Comparison of ENCODE assay signal across 10 cellular contexts in genomic region chr3:63295356-63295755, GRCh38. TPM values are rescaled to one million over a fixed set of nuclear protein-coding genes. Genes with fewer than 3 reads are reported as not detected.
"Had no signal": no experiment of that assay in that cellular context is flagged by ENCODE, and none has a peak within 500 bp of the region (broad histone marks: within the 10 kb centered on the region; RNA-seq: fewer than 3 reads in every experiment).

No MANE protein-coding gene starts in this region.

- H3K27ac ChIP-seq: GM23248 had no signal

- H3K36me3 ChIP-seq: HAP-1 had no signal

- H3K9ac ChIP-seq: GM23248 had no signal

- ATAC-seq: HCT116, K562 had no signal

- DNase-seq: GM23248, GOT3, H7, HFFc6, IMR-90 had no signal

- H3K4me3 ChIP-seq: GM23248, HAP-1, K562 had no signal

- H3K4me1 ChIP-seq: HAP-1 had no signal

- H3K9me3 ChIP-seq: HAP-1 had no signal

RNA-seq across cellular contexts. Expression of gene SYNPR, which starts 17.2 kb away (rescaled TPM):
- total RNA-seq: GM23248, H4, HFFc6, HT-29, IMR-90, K562 had no signal
- polyA plus RNA-seq: GM23248, IMR-90, K562 had no signal
